9 cellular contexts compared by ENCODE assay signal in the genomic region with DNA sequence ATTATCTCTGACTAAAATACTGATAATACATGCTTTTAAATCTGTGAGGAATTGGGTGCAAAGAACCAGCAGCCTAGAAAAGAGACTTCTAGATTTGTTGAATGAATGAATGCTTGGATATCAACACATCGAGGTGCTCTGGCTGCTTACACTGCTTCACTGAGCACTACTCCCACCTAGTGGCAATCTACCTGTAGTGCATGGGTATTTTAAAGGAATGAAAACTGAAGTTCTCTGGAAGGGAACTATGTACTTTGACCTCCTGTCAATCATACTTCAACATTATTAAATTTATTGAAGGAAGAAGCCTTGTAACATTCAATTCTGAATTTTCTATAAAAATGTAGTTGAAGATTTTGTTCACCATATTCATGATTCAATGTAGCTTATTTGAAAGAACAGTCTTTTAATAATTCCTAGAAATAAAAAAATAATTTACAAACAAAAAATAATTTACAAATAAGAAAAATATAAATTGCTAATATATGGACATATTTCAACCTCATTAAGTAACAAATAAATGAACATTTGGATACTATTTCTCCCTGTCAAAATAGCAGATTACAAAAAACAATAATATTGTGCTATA.
A peak's percentile ranks its signal among the peaks of the same experiment; 100 is the strongest.
DNase-seq lines count a peak whose midpoint lies in the region; ATAC-seq, FAIRE-seq and TF ChIP-seq lines count a peak whose summit lies in the region.
"Had no signal": no experiment of that assay in that cellular context is flagged by ENCODE, and none has a peak within 500 bp of the region (broad histone marks: within the 10 kb centered on the region; RNA-seq: fewer than 3 reads in every experiment).

No MANE protein-coding gene starts in this region.

- CTCF ChIA-PET in Caco-2 (lab: Charles Lee), result no interaction called here

- peak; percentile 82 to 83 for TF ChIP-seq CTCF in Caco-2 (IDR thresholded peaks at IDR 0.05; ENCODE audit: insufficient read depth in 1 of 2, low read depth in 1 of 2, low read length in 1 of 2, severe bottlenecking in 1 of 2, unreplicated experiment in 1 of 2)

- no peaks in the 10 kb centered on the region for H3K9me3 Mint-ChIP-seq in Caco-2 (ENCODE audit: unreplicated experiment)
- H3K9me3 Mint-ChIP-seq in naive B cell, result no peaks in the 10 kb centered on the region
- H3K9me3 Mint-ChIP-seq: dendritic cell treated with granulocyte-macrophage colony-stimulating factor and Interleukin-4, amounts not matched to agents 40 ng/mL and 50 ng/mL, for 4 days had no signal

- no peak overlapping the region for H3K4me3 Mint-ChIP-seq in Caco-2 (ENCODE audit: unreplicated experiment)
- H3K4me3 Mint-ChIP-seq in naive B cell, result no peak overlapping the region
- H3K4me3 Mint-ChIP-seq: dendritic cell treated with granulocyte-macrophage colony-stimulating factor and Interleukin-4, amounts not matched to agents 40 ng/mL and 50 ng/mL, for 4 days had no signal

- no peaks in the 10 kb centered on the region for H3K9me3 ChIP-seq in Caco-2

- H3K4me1 ChIP-seq in Caco-2, result no peaks in the 10 kb centered on the region

- intact Hi-C loops in Caco-2 (cut with micrococcal nuclease; ENCODE audit: unreplicated experiment), result loop anchor here (1.0 to 5.0 kb wide), 5 partner anchors 111 to 497 kb away; a partner anchor contains a TSS

- H3K36me3 Mint-ChIP-seq in Caco-2 (ENCODE audit: insufficient read depth, unreplicated experiment), result no peaks in the 10 kb centered on the region
- no peaks in the 10 kb centered on the region for H3K36me3 Mint-ChIP-seq in naive B cell

- H3K4me1 Mint-ChIP-seq in Caco-2 (ENCODE audit: low read depth, unreplicated experiment) (no peaks in the 10 kb centered on the region), naive B cell (no peaks in the 10 kb centered on the region)

- BruUV-seq in Caco-2 (replicated peaks; lab: Mats Ljungman, UMichigan), result no TSS peak

- H3K27me3 Mint-ChIP-seq in Caco-2 (ENCODE audit: insufficient read depth, unreplicated experiment), result peaks cover 6% of the 10 kb centered on the region
- H3K27me3 Mint-ChIP-seq in naive B cell, result peaks cover 7 to 30% (median 16%) of the 10 kb centered on the region in 3 donors
- H3K27me3 Mint-ChIP-seq: dendritic cell treated with granulocyte-macrophage colony-stimulating factor and Interleukin-4, amounts not matched to agents 40 ng/mL and 50 ng/mL, for 4 days had no signal

- H3K27ac Mint-ChIP-seq in Caco-2 (ENCODE audit: unreplicated experiment) (no peak overlapping the region), naive B cell (no peak overlapping the region)
- H3K27ac Mint-ChIP-seq: dendritic cell treated with granulocyte-macrophage colony-stimulating factor and Interleukin-4, amounts not matched to agents 40 ng/mL and 50 ng/mL, for 4 days had no signal

- no peak for FAIRE-seq in urothelium cell line (lab: Jason Lieb, UNC)

- no peaks in the 10 kb centered on the region for H3K36me3 ChIP-seq in Caco-2 (ENCODE audit: control insufficient read depth, insufficient read depth, low read length)

- POLR2A ChIA-PET in Caco-2 (lab: Charles Lee), result no interaction called here

- ATAC-seq in GM19025 (IDR thresholded peaks at IDR 0.05; ENCODE audit: low read depth, unreplicated experiment) (peak; percentile 80), HG03135 (IDR thresholded peaks at IDR 0.05; ENCODE audit: unreplicated experiment) (peak; percentile 91), naive B cell (ENCODE audit: low read depth in 2 of 2) (peak; percentile 45 to 58)

- DNase-seq in Caco-2 (peak; percentile 40 to 71), NCI-H2227 (lab: John Stamatoyannopoulos, UW; ENCODE audit: unreplicated experiment) (peak; percentile 39), epidermal melanocyte (ENCODE audit: insufficient read length, low spot score) (peak; percentile 42), naive B cell (peak; percentile 46), urothelium cell line (ENCODE audit: low spot score) (peak; percentile 37)
- peak; percentile 51 for DNase-seq in activated CD4-positive, alpha-beta T cell treated with anti-CD3 and anti-CD28 coated beads for 48 hours

- no peaks in the 10 kb centered on the region for H3K27me3 ChIP-seq in Caco-2 (replicated peaks; ENCODE audit: control insufficient read depth, insufficient read depth, low read length)

- H3K4me3 ChIP-seq in Caco-2 (ENCODE audit: low read depth, low read length), result no peak overlapping the region
